In genomic region chr5:180090769-180091546, GRCh38 we compare ENCODE assay signal across 7 cellular contexts. TPM values are rescaled to one million over a fixed set of nuclear protein-coding genes. Genes with fewer than 3 reads are reported as not detected.
DNase-seq lines count a peak whose midpoint lies in the region; ATAC-seq and TF ChIP-seq lines count a peak whose summit lies in the region.

No MANE protein-coding gene starts in this region.

- no peaks in the 10 kb centered on the region for H3K36me3 ChIP-seq in MM.1S (replicated peaks; ENCODE audit: insufficient read depth, low read length)

- H3K27ac ChIP-seq in MM.1S (ENCODE audit: low read length) = peak overlapping the region; percentile 12; the same call in 1 of the 2 replicates
- H3K27ac ChIP-seq in VCaP = peak overlapping the region; percentile 69
- H3K27ac ChIP-seq in foreskin keratinocyte = no peak overlapping the region

- no peaks in the 10 kb centered on the region for H3K79me2 ChIP-seq in MM.1S (ENCODE audit: low read length)

- DNase-seq in EH (ENCODE audit: low read depth) (peak; percentile 40), MM.1S (peak; percentile 63), foreskin keratinocyte (peak in 1 of 2 donors; percentile 30), pons (ENCODE audit: low spot score) (peak; percentile 72)
- no peak for DNase-seq in stimulated activated CD4-positive, alpha-beta T cell treated with anti-CD3 and anti-CD28 coated beads, Interleukin-4, amount 100 ng/mL, for 24 hours

- no peaks in the 10 kb centered on the region for H3K9me3 ChIP-seq in MM.1S (replicated peaks; ENCODE audit: insufficient read depth, low read length)

- H3K9ac ChIP-seq in MM.1S (ENCODE audit: low read length) = no peak overlapping the region

- H3F3A ChIP-seq in MM.1S (ENCODE audit: insufficient read depth, low read length) = no peaks in the 10 kb centered on the region

- H3K9me2 ChIP-seq in MM.1S (replicated peaks; ENCODE audit: insufficient read depth, low read length) = no peaks in the 10 kb centered on the region

- H4K20me1 ChIP-seq in MM.1S (ENCODE audit: insufficient read depth, low read length) = no peaks in the 10 kb centered on the region

- H3K4me2 ChIP-seq in MM.1S (ENCODE audit: low read depth, low read length) = peak overlapping the region; percentile 21; the same call in 1 of the 2 replicates

- peak; percentile 30 for ATAC-seq in foreskin keratinocyte
- no peak for ATAC-seq in HG02981 (IDR thresholded peaks at IDR 0.05; ENCODE audit: unreplicated experiment)

- no peak overlapping the region for H3K4me3 ChIP-seq in MM.1S (ENCODE audit: low read length)

- TF ChIP-seq CTCF in MM.1S (IDR thresholded peaks at IDR 0.05; ENCODE audit: low read length) (peak; percentile 45), VCaP (conservative IDR thresholded peaks at IDR 0.05) (peak; percentile 69), foreskin keratinocyte (conservative IDR thresholded peaks at IDR 0.05) (peak; percentile 49)

- H3K27me3 ChIP-seq in MM.1S (replicated peaks; ENCODE audit: insufficient read depth, low read length) = peaks cover 6% of the 10 kb centered on the region; the same call in 1 of the 2 replicates
- peaks cover 4% of the 10 kb centered on the region for H3K27me3 ChIP-seq in foreskin keratinocyte

- H3K4me1 ChIP-seq in MM.1S (ENCODE audit: low read length) = peaks cover 22% of the 10 kb centered on the region
- H3K4me1 ChIP-seq in foreskin keratinocyte = no peaks in the 10 kb centered on the region

- H2AFZ ChIP-seq in MM.1S (ENCODE audit: low read length) = no peak overlapping the region

RNA-seq across cellular contexts. Expression of gene RNF130, which starts 19.4 kb away (rescaled TPM):
- total RNA-seq in foreskin keratinocyte = 20.2 and 21.0 TPM in 2 replicates
- 24.4 and 25.9 TPM in 2 replicates for polyA plus RNA-seq in foreskin keratinocyte
